Comparison of ENCODE assay signal across 7 cellular contexts in the genomic region with DNA sequence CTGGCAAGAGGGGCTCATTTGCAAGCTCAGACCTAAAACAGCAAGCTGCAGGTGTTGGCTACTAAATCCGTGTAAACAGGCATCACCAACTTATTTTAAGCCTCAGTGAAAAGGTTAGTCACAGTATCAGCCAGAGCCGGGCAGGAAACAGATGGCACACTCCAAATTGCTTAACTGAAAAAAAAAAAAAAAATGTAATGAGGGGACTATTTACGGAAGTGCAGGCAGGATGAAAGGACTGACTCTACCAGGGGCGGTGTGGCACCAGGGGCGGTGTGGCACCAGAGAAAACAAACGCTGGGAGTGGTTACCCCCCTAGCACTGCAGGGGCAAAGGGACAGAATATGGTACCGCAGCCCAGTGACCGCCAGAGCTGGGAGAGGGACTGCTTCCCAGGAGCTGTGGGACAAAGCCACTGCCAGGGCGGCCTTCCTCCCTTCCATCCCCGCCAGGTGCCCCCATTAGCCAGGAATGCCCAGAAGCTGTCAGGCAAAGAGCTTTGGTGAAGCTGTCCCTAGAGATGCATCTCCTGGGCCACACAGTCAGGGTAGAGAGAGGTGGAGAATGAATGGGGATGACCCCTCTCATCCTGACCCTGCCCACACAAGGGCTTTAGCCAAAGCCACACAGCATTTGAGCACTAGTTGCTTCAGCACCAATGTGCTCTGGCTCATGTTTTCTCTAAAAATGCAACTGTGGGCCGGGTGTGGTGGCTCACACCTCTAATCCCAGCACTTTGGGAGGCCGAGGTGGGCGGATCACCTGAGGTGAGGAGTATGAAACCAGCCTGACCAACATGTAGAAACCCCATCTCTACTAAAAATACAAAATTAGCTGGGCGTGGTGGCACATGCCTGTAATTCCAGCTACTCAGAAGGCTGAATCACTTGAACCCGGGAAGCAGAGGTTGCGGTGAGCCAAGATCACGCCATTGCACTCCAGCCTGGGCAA. TPM values are rescaled to one million over a fixed set of nuclear protein-coding genes. Genes with fewer than 3 reads are reported as not detected.
DNase-seq lines count a peak whose midpoint lies in the region; ATAC-seq and TF ChIP-seq lines count a peak whose summit lies in the region.

No MANE protein-coding gene starts in this region.

- TF ChIP-seq CTCF in GM13977 (IDR thresholded peaks at IDR 0.05; ENCODE audit: extremely low read depth, insufficient read depth, missing control alignments): no peak
- peak; percentile 36; the same call in 1 of the 2 replicates for TF ChIP-seq CTCF in Loucy (conservative IDR thresholded peaks at IDR 0.05; ENCODE audit: low read length)
- no peak for TF ChIP-seq CTCF in foreskin keratinocyte (conservative IDR thresholded peaks at IDR 0.05)
- TF ChIP-seq CTCF in suprapubic skin (IDR thresholded peaks at IDR 0.05): no peak

- peaks cover 52% of the 10 kb centered on the region for H3K4me1 ChIP-seq in Loucy (ENCODE audit: insufficient read depth, low read length, poor library complexity, severe bottlenecking)
- H3K4me1 ChIP-seq in foreskin keratinocyte: peaks cover 20% of the 10 kb centered on the region
- H3K4me1 ChIP-seq in suprapubic skin: peaks cover 12% of the 10 kb centered on the region

- ATAC-seq in GM21737 (IDR thresholded peaks at IDR 0.05; ENCODE audit: unreplicated experiment) (peak; percentile 72), foreskin keratinocyte (peak; percentile 63)

- H3F3A ChIP-seq in Loucy (ENCODE audit: low read depth): peaks cover 5% of the 10 kb centered on the region; the same call in 1 of the 2 replicates

- no peak for TF ChIP-seq EP300 in suprapubic skin (IDR thresholded peaks at IDR 0.05)

- no peaks in the 10 kb centered on the region for H3K9me2 ChIP-seq in Loucy (replicated peaks; ENCODE audit: low read depth, low read length)

- peak overlapping the region; percentile 91 for H3K27ac ChIP-seq in foreskin keratinocyte
- peak overlapping the region; percentile 70 for H3K27ac ChIP-seq in suprapubic skin

- no peaks in the 10 kb centered on the region for H3K79me2 ChIP-seq in Loucy (ENCODE audit: insufficient read depth, low read length)

- 63% methylated on average over 15 of the region's 17 CpGs for WGBS in suprapubic skin

- peak overlapping the region; percentile 72 for H3K4me2 ChIP-seq in Loucy (ENCODE audit: low read depth, low read length, poor library complexity, severe bottlenecking)

- DNase-seq in GM13977 (ENCODE audit: low spot score): peak; percentile 49
- DNase-seq in SKM-1 treated with dmso at 0.1 percent for 144 hours (lab: John Stamatoyannopoulos, UW; ENCODE audit: unreplicated experiment): peak; percentile 95
- DNase-seq in foreskin keratinocyte: peak; percentile 43 to 78
- DNase-seq in suprapubic skin (ENCODE audit: low spot score in 2 of 2): peak in 1 of 2 donors; percentile 70
- no peak for DNase-seq in central memory CD4-positive, alpha-beta T cell

- H3K9me3 ChIP-seq in Loucy (ENCODE audit: insufficient read depth, low read depth, low read length) (no peaks in the 10 kb centered on the region), suprapubic skin (no peaks in the 10 kb centered on the region)

- no peaks in the 10 kb centered on the region for H3K27me3 ChIP-seq in Loucy (ENCODE audit: insufficient read depth, low read length, poor library complexity, severe bottlenecking)
- no peaks in the 10 kb centered on the region for H3K27me3 ChIP-seq in foreskin keratinocyte
- no peaks in the 10 kb centered on the region for H3K27me3 ChIP-seq in suprapubic skin

- no peak for TF ChIP-seq POLR2A in suprapubic skin (IDR thresholded peaks at IDR 0.05)

- no peaks in the 10 kb centered on the region for H4K20me1 ChIP-seq in Loucy (ENCODE audit: insufficient read depth, low read length, poor library complexity, severe bottlenecking)

- H2AFZ ChIP-seq in Loucy (ENCODE audit: low read length): peak overlapping the region; percentile 43

- in situ Hi-C loops in GM13977 (cut with MboI; ENCODE audit: low pct_unique_long_range_greater_than_20kb, low sequenced_read_pairs, unreplicated experiment): loop anchor here (25.0 kb wide), 2 partner anchors 340 to 615 kb away; no protein-coding TSS in a partner anchor

- peak overlapping the region; percentile 64 for H3K9ac ChIP-seq in Loucy (ENCODE audit: low read depth, low read length, poor library complexity, severe bottlenecking)

- no peaks in the 10 kb centered on the region for H3K36me3 ChIP-seq in Loucy (ENCODE audit: insufficient read depth, low read length)
- no peaks in the 10 kb centered on the region for H3K36me3 ChIP-seq in suprapubic skin

- peak overlapping the region; percentile 53 for H3K4me3 ChIP-seq in Loucy (ENCODE audit: low read length, poor library complexity, severe bottlenecking)
- H3K4me3 ChIP-seq in suprapubic skin: no peak overlapping the region

RNA-seq across cellular contexts. Expression of gene GFOD1, which starts 39.6 kb away (rescaled TPM):
- 10.3 and 11.1 TPM in 2 replicates for total RNA-seq in foreskin keratinocyte
- polyA plus RNA-seq in foreskin keratinocyte: 3.3 and 3.7 TPM in 2 replicates
- 10 to 100 TPM in 3 of 4 donors, 1 to 10 TPM in 1; 7.5 to 15.2 (median 13.7) TPM for total RNA-seq in suprapubic skin

RNA-seq across cellular contexts. Expression of gene SIRT5, which starts 47.4 kb away (rescaled TPM):
- total RNA-seq in foreskin keratinocyte: 8.8 and 8.9 TPM in 2 replicates
- polyA plus RNA-seq in foreskin keratinocyte: 6.3 and 6.4 TPM in 2 replicates
- 10 to 100 TPM in 2 of 4 donors, 1 to 10 TPM in 2; 5.7 to 17.8 (median 8.7) TPM for total RNA-seq in suprapubic skin
